Comparison of ENCODE assay signal across 1 cellular context in genomic region chr5:74684900-74685851, GRCh38.
TF ChIP-seq lines count a peak whose summit lies in the region.

Gene HEXB, plus strand, starts transcription at chr5:74685233. Its CDS starts 28 bp downstream, at chr5:74685261.

TF ChIP-seq in H1, 55 proteins besides CTCF, POLR2A, EP300 and RAD21:
- TF ChIP-seq BACH1 (IDR thresholded peaks at IDR 0.05; ENCODE audit: low read length) (no peak), ATF3 (IDR thresholded peaks at IDR 0.05; ENCODE audit: insufficient read depth, low read depth, low read length) (0 out of 2 replicates have a peak, but pooled peaks have one; percentile 47), CBX8 (IDR thresholded peaks at IDR 0.05; ENCODE audit: borderline replicate concordance, low read depth, low read length) (no peak), CBX5 (IDR thresholded peaks at IDR 0.05; ENCODE audit: low read depth, low read length) (no peak), CTBP2 (IDR thresholded peaks at IDR 0.05; ENCODE audit: borderline replicate concordance, insufficient read depth, insufficient read length, low read length) (no peak), ASH2L (IDR thresholded peaks at IDR 0.05; ENCODE audit: low read length) (peak; percentile 86), RBBP5 (IDR thresholded peaks at IDR 0.05; ENCODE audit: borderline replicate concordance, low read depth, low read length) (peak; percentile 84; the same call in 1 of the 2 replicates), KDM1A (IDR thresholded peaks at IDR 0.05; ENCODE audit: borderline replicate concordance, low read length) (peak; percentile 68), USF2 (IDR thresholded peaks at IDR 0.05; ENCODE audit: low read length) (0 out of 2 replicates have a peak, but pooled peaks have one; percentile 48), TAF1 (IDR thresholded peaks at IDR 0.05; ENCODE audit: low read depth, low read length) (peak; percentile 87), JUND (IDR thresholded peaks at IDR 0.05; ENCODE audit: low read length) (peak; percentile 92), YY1 (IDR thresholded peaks at IDR 0.05; ENCODE audit: low read depth, low read length) (peak; percentile 73; the same call in 1 of the 2 replicates), PHF8 (conservative IDR thresholded peaks at IDR 0.05; ENCODE audit: low read depth, low read length) (peak; percentile 93), E2F6 (IDR thresholded peaks at IDR 0.05) (peak; percentile 68), JUN (IDR thresholded peaks at IDR 0.05; ENCODE audit: low read depth, low read length) (0 out of 2 replicates have a peak, but pooled peaks have one; percentile 29), KDM4A (IDR thresholded peaks at IDR 0.05; ENCODE audit: low read depth, low read length, severe bottlenecking) (peak; percentile 94), TBP (IDR thresholded peaks at IDR 0.05; ENCODE audit: low read depth, low read length) (peak; percentile 74; the same call in 1 of the 2 replicates), POLR2AphosphoS5 (IDR thresholded peaks at IDR 0.05; ENCODE audit: low read depth, low read length) (peak; percentile 88), CREB1 (IDR thresholded peaks at IDR 0.05) (peak; percentile 60; the same call in 1 of the 2 replicates), NANOG (IDR thresholded peaks at IDR 0.05; ENCODE audit: insufficient read depth, low read depth, low read length, poor library complexity, severe bottlenecking) (no peak), HDAC2 (IDR thresholded peaks at IDR 0.05; ENCODE audit: borderline replicate concordance in 1 of 2, low read depth in 2 of 2, low read length in 2 of 2) (no peak)
